ENCODE assay signal across 14 cellular contexts in the genomic region with DNA sequence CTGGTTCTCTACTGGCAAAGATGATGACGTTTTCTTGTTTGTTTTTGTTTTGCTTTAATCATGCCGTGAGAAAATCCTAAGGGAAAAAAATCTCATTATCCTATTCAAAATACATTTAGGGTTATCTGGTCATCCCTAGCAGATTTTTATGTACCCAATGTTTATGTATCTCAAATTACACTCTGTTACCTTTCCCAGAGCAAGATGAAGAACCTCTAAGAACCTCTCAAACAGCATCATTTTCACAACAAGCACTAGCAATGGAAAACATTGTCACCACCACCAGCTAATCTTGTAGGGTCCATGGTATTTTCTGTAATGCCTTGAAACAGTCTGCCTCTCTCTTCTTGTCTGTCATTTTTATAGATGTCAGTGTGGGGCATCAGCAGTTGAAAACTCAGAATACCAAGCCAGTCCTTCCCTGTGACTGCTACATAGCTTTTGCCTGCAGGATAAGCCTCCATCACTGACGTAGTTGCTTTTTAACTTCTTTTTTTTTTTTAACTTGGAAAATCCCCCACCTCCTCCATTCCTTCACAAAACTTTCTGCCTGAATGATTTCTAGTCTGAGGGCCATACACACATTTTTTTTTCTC. TPM values are rescaled to one million over a fixed set of nuclear protein-coding genes. Genes with fewer than 3 reads are reported as not detected.
DNase-seq lines count a peak whose midpoint lies in the region; FAIRE-seq and TF ChIP-seq lines count a peak whose summit lies in the region.
"Had no signal": no experiment of that assay in that cellular context is flagged by ENCODE, and none has a peak within 500 bp of the region (broad histone marks: within the 10 kb centered on the region; RNA-seq: fewer than 3 reads in every experiment).

No MANE protein-coding gene starts in this region.

- FAIRE-seq in frontal cortex (lab: Jason Lieb, UNC) = no peak

- H3K36me3 ChIP-seq in ACC112 (ENCODE audit: insufficient read depth, low read length) (no peaks in the 10 kb centered on the region), HEK293 (ENCODE audit: control insufficient read depth in 2 of 2, insufficient read depth in 1 of 2, low read length in 2 of 2) (no peaks in the 10 kb centered on the region), MM.1S (replicated peaks; ENCODE audit: insufficient read depth, low read length) (no peaks in the 10 kb centered on the region)

- no peaks in the 10 kb centered on the region for H3K9me2 ChIP-seq in MM.1S (replicated peaks; ENCODE audit: insufficient read depth, low read length)

- CTCF ChIA-PET in HEK293 (lab: Yijun Ruan, JAX) = interaction anchor here (0.6 kb wide), 1 partner anchor 191 kb away, joined by 4 read pairs; no protein-coding TSS in a partner anchor

- POLR2A ChIA-PET in HEK293 (lab: Yijun Ruan, JAX) = no interaction called here

- H4K20me1 ChIP-seq in MM.1S (ENCODE audit: insufficient read depth, low read length) = no peaks in the 10 kb centered on the region

- H3K27me3 ChIP-seq in ACC112 (ENCODE audit: insufficient read depth, low read length) (peaks cover 33% of the 10 kb centered on the region), MM.1S (replicated peaks; ENCODE audit: insufficient read depth, low read length) (no peaks in the 10 kb centered on the region)

- no peaks in the 10 kb centered on the region for H3F3A ChIP-seq in MM.1S (ENCODE audit: insufficient read depth, low read length)

- H3K4me1 ChIP-seq in ACC112 (ENCODE audit: control insufficient read depth, insufficient read depth, low read length, unreplicated experiment) (peaks cover 9% of the 10 kb centered on the region), HEK293 (ENCODE audit: control insufficient read depth, insufficient read depth, low read length) (peaks cover 13% of the 10 kb centered on the region), MM.1S (ENCODE audit: low read length) (no peaks in the 10 kb centered on the region)

- no peak overlapping the region for H3K9ac ChIP-seq in MM.1S (ENCODE audit: low read length)

- H3K27ac ChIP-seq in ACC112 (ENCODE audit: low read depth, low read length) (peak overlapping the region; percentile 99), HEK293 (ENCODE audit: extremely low read depth, low read depth, low read length) (no peak overlapping the region), angular gyrus (ENCODE audit: low read depth, low read length) (peak overlapping the region; percentile 96), MM.1S (ENCODE audit: low read length) (no peak overlapping the region)

- H2AFZ ChIP-seq in ACC112 (ENCODE audit: low read length, unreplicated experiment) (no peak overlapping the region), MM.1S (ENCODE audit: low read length) (no peak overlapping the region)

- peak; percentile 68 for DNase-seq in kidney glomerular epithelial cell (lab: John Stamatoyannopoulos, UW)
- no peak for DNase-seq in germinal center (ENCODE audit: low spot score)
- no peak for DNase-seq in frontal cortex (ENCODE audit: low spot score in 2 of 2)
- DNase-seq in MM.1S = no peak
- DNase-seq in OCI-M1 (lab: John Stamatoyannopoulos, UW) = no peak
- DNase-seq: activated CD4-positive, alpha-beta T cell treated with anti-CD3 and anti-CD28 coated beads, Interleukin-2, amount 10 ng/mL, durations not matched to agents 7 days and 5 days; activated naive CD4-positive, alpha-beta T cell treated with anti-CD3 and anti-CD28 coated beads, Interleukin-2, amount 10 ng/mL, durations not matched to agents 7 days and 5 days; Karpas-422; SW 1271; trophoblast cell had no signal

- no peak for TF ChIP-seq CTCF in HEK293 (tag by site-specific recombination; IDR thresholded peaks at IDR 0.05)
- no peak for TF ChIP-seq CTCF in MM.1S (IDR thresholded peaks at IDR 0.05; ENCODE audit: low read length)

- H3K79me2 ChIP-seq in ACC112 (ENCODE audit: control insufficient read depth, insufficient read depth, low read length, unreplicated experiment) (no peaks in the 10 kb centered on the region), MM.1S (ENCODE audit: low read length) (no peaks in the 10 kb centered on the region)

- H3K9me3 ChIP-seq in HEK293 (ENCODE audit: control insufficient read depth, insufficient read depth, low read depth, low read length) = no peaks in the 10 kb centered on the region
- no peaks in the 10 kb centered on the region for H3K9me3 ChIP-seq in MM.1S (replicated peaks; ENCODE audit: insufficient read depth, low read length)

- H3K4me3 ChIP-seq in ACC112 (ENCODE audit: low read depth, low read length) = peak overlapping the region; percentile 91
- no peak overlapping the region for H3K4me3 ChIP-seq in HEK293 (ENCODE audit: low read depth, low read length)
- H3K4me3 ChIP-seq in MM.1S (ENCODE audit: low read length) = no peak overlapping the region

- no peak overlapping the region for H3K4me2 ChIP-seq in MM.1S (ENCODE audit: low read depth, low read length)

TF ChIP-seq in HEK293, 187 proteins besides CTCF, POLR2A, EP300 and RAD21 (continues in another document):
- peak; percentile 75; the same call in 1 of the 2 replicates for TF ChIP-seq ZNF362 (tag by site-specific recombination; IDR thresholded peaks at IDR 0.05)
- TF ChIP-seq GLIS1 (tag by site-specific recombination; IDR thresholded peaks at IDR 0.05) = peak; percentile 70
- TF ChIP-seq, protein P1, sequence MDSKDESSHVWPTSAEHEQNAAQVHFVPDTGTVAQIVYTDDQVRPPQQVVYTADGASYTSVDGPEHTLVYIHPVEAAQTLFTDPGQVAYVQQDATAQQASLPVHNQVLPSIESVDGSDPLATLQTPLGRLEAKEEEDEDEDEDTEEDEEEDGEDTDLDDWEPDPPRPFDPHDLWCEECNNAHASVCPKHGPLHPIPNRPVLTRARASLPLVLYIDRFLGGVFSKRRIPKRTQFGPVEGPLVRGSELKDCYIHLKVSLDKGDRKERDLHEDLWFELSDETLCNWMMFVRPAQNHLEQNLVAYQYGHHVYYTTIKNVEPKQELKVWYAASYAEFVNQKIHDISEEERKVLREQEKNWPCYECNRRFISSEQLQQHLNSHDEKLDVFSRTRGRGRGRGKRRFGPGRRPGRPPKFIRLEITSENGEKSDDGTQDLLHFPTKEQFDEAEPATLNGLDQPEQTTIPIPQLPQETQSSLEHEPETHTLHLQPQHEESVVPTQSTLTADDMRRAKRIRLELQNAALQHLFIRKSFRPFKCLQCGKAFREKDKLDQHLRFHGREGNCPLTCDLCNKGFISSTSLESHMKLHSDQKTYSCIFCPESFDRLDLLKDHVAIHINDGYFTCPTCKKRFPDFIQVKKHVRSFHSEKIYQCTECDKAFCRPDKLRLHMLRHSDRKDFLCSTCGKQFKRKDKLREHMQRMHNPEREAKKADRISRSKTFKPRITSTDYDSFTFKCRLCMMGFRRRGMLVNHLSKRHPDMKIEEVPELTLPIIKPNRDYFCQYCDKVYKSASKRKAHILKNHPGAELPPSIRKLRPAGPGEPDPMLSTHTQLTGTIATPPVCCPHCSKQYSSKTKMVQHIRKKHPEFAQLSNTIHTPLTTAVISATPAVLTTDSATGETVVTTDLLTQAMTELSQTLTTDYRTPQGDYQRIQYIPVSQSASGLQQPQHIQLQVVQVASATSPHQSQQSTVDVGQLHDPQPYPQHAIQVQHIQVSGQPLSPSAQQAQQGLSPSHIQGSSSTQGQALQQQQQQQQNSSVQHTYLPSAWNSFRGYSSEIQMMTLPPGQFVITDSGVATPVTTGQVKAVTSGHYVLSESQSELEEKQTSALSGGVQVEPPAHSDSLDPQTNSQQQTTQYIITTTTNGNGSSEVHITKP (tag by site-specific recombination; IDR thresholded peaks at IDR 0.05) = 0 out of 2 replicates have a peak, but pooled peaks have one; percentile 44
- peak; percentile 66 for TF ChIP-seq KLF8 (tag by site-specific recombination; IDR thresholded peaks at IDR 0.05)
- TF ChIP-seq, protein P2, sequence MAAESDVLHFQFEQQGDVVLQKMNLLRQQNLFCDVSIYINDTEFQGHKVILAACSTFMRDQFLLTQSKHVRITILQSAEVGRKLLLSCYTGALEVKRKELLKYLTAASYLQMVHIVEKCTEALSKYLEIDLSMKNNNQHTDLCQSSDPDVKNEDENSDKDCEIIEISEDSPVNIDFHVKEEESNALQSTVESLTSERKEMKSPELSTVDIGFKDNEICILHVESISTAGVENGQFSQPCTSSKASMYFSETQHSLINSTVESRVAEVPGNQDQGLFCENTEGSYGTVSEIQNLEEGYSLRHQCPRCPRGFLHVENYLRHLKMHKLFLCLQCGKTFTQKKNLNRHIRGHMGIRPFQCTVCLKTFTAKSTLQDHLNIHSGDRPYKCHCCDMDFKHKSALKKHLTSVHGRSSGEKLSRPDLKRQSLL (tag by site-specific recombination; IDR thresholded peaks at IDR 0.05) = no peak
- TF ChIP-seq ZNF639 (tag by site-specific recombination; IDR thresholded peaks at IDR 0.05) = peak; percentile 75
- TF ChIP-seq ZBTB17 (tag by site-specific recombination; IDR thresholded peaks at IDR 0.05) = peak; percentile 44; the same call in 1 of the 2 replicates
- peak; percentile 69 for TF ChIP-seq SP7 (tag by site-specific recombination; IDR thresholded peaks at IDR 0.05)

RNA-seq across cellular contexts. Expression of gene SNAP25, which starts 2.4 kb away (rescaled TPM):
- total RNA-seq in frontal cortex = 140 TPM
- total RNA-seq: activated CD4-positive, alpha-beta T cell treated with anti-CD3 and anti-CD28 coated beads, Interleukin-2, amount 10 ng/mL, durations not matched to agents 7 days and 5 days; B cell had no signal

Comparison
In these comparisons a context has a peak if more than half of its experiments do, and no peak if none do; other contexts are left out.
1. H3K27ac ChIP-seq: peak in ACC112 (single experiment) and angular gyrus (single experiment); none in HEK293 (single experiment) and MM.1S (single experiment).